Comparison of ENCODE assay signal across 15 cellular contexts in the genomic region with DNA sequence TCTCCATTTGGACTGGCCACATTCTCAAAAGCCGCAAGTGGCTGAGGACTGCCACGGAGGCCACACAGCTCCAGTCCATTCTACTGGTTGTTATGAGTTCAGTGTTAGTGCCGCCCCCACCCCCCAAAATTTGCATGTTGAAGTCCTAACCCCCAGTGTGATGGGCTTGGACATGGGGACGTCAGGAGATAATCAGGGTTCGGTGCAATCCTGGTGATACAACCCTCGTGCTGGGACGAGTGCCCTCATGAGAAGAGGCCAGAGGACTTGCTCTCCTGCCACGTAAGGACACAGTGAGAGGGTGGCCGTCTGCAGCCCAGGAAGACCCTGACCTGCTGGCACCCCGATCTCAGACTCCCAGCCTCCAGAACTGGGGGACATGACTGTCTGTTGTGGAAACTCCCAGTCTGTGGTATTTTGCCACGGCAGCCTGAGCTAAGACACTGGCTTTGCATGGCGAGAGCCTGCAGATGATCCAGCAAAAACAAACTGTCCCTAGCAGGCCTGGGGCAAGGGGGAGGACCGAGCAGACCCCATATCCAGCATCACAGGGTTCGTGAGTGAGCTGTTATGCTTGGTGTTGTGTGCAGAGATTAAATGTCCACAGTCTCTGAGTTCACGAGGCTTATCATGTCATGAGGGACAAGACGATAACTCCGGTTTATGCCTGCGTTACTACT. TPM values are rescaled to one million over a fixed set of nuclear protein-coding genes. Genes with fewer than 3 reads are reported as not detected.
DNase-seq lines count a peak whose midpoint lies in the region; ATAC-seq, FAIRE-seq and TF ChIP-seq lines count a peak whose summit lies in the region.
"Had no signal": no experiment of that assay in that cellular context is flagged by ENCODE, and none has a peak within 500 bp of the region (broad histone marks: within the 10 kb centered on the region; RNA-seq: fewer than 3 reads in every experiment).

No MANE protein-coding gene starts in this region.

- no peak for TF ChIP-seq EP300 in K562 (IDR thresholded peaks at IDR 0.05; ENCODE audit: low read length)

- no peaks in the 10 kb centered on the region for H3K9me3 ChIP-seq in K562 (replicated peaks; ENCODE audit: control insufficient read depth, insufficient read depth, low read depth, low read length)
- no peaks in the 10 kb centered on the region for H3K9me3 ChIP-seq in smooth muscle cell (replicated peaks; ENCODE audit: low read depth)
- no peaks in the 10 kb centered on the region for H3K9me3 ChIP-seq in Caco-2
- H3K9me3 ChIP-seq: A549, BE2C, HAP-1 had no signal

- POLR2A ChIA-PET in K562 (lab: Yijun Ruan, JAX), result interaction anchor here (0.6 to 0.8 kb wide), 2 partner anchors 19 to 47 kb away, joined by 3 read pairs; no protein-coding TSS in a partner anchor
- POLR2A ChIA-PET in Caco-2 (lab: Charles Lee), result no interaction called here

- peaks cover 11% of the 10 kb centered on the region for H3F3A ChIP-seq in smooth muscle cell (ENCODE audit: low read depth)

- peaks cover 39% of the 10 kb centered on the region for H3K4me1 Mint-ChIP-seq in nephron
- H3K4me1 Mint-ChIP-seq in Caco-2 (ENCODE audit: low read depth, unreplicated experiment), result no peaks in the 10 kb centered on the region

- intact Hi-C loops in K562 (cut with micrococcal nuclease) (loop anchor here (5.0 kb wide), 1 partner anchor 86 kb away; no protein-coding TSS in a partner anchor), Caco-2 (cut with micrococcal nuclease; ENCODE audit: unreplicated experiment) (no loop called here)

- H3K9ac ChIP-seq in K562 (ENCODE audit: insufficient read depth in 1 of 2, low read depth in 2 of 2, low read length in 2 of 2) (peak overlapping the region in 1 of 2 experiments; percentile 11; a peak in 1 of 4 replicates), smooth muscle cell (ENCODE audit: low read depth) (peak overlapping the region; percentile 1)

- H3K9me1 ChIP-seq in K562 (ENCODE audit: control insufficient read depth, insufficient read depth, low read length), result no peaks in the 10 kb centered on the region

- H2AFZ ChIP-seq in K562 (ENCODE audit: low read depth, low read length) (no peak overlapping the region), smooth muscle cell (ENCODE audit: low read depth) (no peak overlapping the region)

- H3K27ac Mint-ChIP-seq in nephron (peak overlapping the region; percentile 4 to 66 (median 51)), Caco-2 (ENCODE audit: unreplicated experiment) (no peak overlapping the region)
- H3K27ac Mint-ChIP-seq: CD4-positive, alpha-beta memory T cell had no signal

- BruUV-seq in K562 (replicated peaks; lab: Mats Ljungman, UMichigan), result no TSS peak
- no TSS peak for BruUV-seq in Caco-2 (replicated peaks; lab: Mats Ljungman, UMichigan)

- H3K27ac ChIP-seq in K562 (ENCODE audit: extremely low read depth, low read depth, low read length) (no peak overlapping the region), smooth muscle cell (ENCODE audit: low read depth) (peak overlapping the region; percentile 92)
- H3K27ac ChIP-seq: A549, C4-2B had no signal

- CTCF ChIA-PET in K562 (lab: Yijun Ruan, JAX; ENCODE audit: low intra/inter-chr PET ratio), result interaction anchor here (0.6 kb wide), 1 partner anchor 325 kb away, joined by 3 read pairs; no protein-coding TSS in a partner anchor
- CTCF ChIA-PET in Caco-2 (lab: Charles Lee), result no interaction called here

- H3K4me3 Mint-ChIP-seq in nephron, result no peak overlapping the region
- H3K4me3 Mint-ChIP-seq in Caco-2 (ENCODE audit: unreplicated experiment), result no peak overlapping the region
- H3K4me3 Mint-ChIP-seq: CD4-positive, alpha-beta memory T cell had no signal

- H3K27me3 ChIP-seq in K562 (ENCODE audit: control insufficient read depth in 2 of 2, insufficient read depth in 2 of 2, low read length in 2 of 2), result peaks cover 84 to 88% of the 10 kb centered on the region in 2 experiments
- H3K27me3 ChIP-seq in smooth muscle cell (ENCODE audit: low read depth), result no peaks in the 10 kb centered on the region
- H3K27me3 ChIP-seq in Caco-2 (replicated peaks; ENCODE audit: control insufficient read depth, insufficient read depth, low read length), result no peaks in the 10 kb centered on the region
- H3K27me3 ChIP-seq: BE2C had no signal

- H3K27me3 Mint-ChIP-seq in nephron (ENCODE audit: low read depth) (peaks cover 3% of the 10 kb centered on the region), Caco-2 (ENCODE audit: insufficient read depth, unreplicated experiment) (no peaks in the 10 kb centered on the region)

- H3K79me2 ChIP-seq in K562 (ENCODE audit: control insufficient read depth, insufficient read depth, low read length) (no peaks in the 10 kb centered on the region), smooth muscle cell (ENCODE audit: low read depth) (no peaks in the 10 kb centered on the region)

- no peak overlapping the region for H3K4me3 ChIP-seq in K562
- H3K4me3 ChIP-seq in smooth muscle cell, result no peak overlapping the region
- no peak overlapping the region for H3K4me3 ChIP-seq in Caco-2 (ENCODE audit: low read depth, low read length)
- H3K4me3 ChIP-seq: A549, HAP-1 had no signal

- H3K4me1 ChIP-seq in K562 (replicated peaks in 1 of 2; ENCODE audit: control insufficient read depth in 2 of 2, insufficient read depth in 2 of 2, low read length in 2 of 2), result peaks cover 0 to 11% of the 10 kb centered on the region in 2 experiments; a peak in 3 of 5 replicates
- no peaks in the 10 kb centered on the region for H3K4me1 ChIP-seq in smooth muscle cell (ENCODE audit: low read depth)
- peaks cover under 1% of the 10 kb centered on the region; the same call in 1 of the 2 replicates for H3K4me1 ChIP-seq in Caco-2
- H3K4me1 ChIP-seq: A549, HAP-1 had no signal

- TF ChIP-seq RAD21 in K562 (CRISPR knock-in tag; conservative IDR thresholded peaks at IDR 0.05 in 1 of 2, IDR thresholded peaks at IDR 0.05 in 1 of 2), result no peak

- 4% methylated on average over 18 of the region's 18 CpGs for WGBS in K562 (ENCODE audit: insufficient coverage, low coverage, missing lambda C conversion rate)
- WGBS in smooth muscle cell (ENCODE audit: low lambda C conversion rate), result 68% methylated on average over 18 of the region's 18 CpGs

- FAIRE-seq in K562 (lab: Jason Lieb, UNC), result no peak
- FAIRE-seq: A549, GM19239, H1 had no signal

- H4K20me1 ChIP-seq in K562 (replicated peaks; ENCODE audit: control insufficient read depth, insufficient read depth, low read length) (no peaks in the 10 kb centered on the region; the same call in 1 of the 2 replicates), smooth muscle cell (ENCODE audit: low read depth) (no peaks in the 10 kb centered on the region)

- no peak for TF ChIP-seq CTCF in K562 (IDR thresholded peaks at IDR 0.05 in 2 of 3, conservative IDR thresholded peaks at IDR 0.05 in 1 of 3; ENCODE audit: insufficient read depth in 2 of 3, low read depth in 1 of 3, low read length in 3 of 3)
- TF ChIP-seq CTCF in nephron (IDR thresholded peaks at IDR 0.05; ENCODE audit: unreplicated experiment in 3 of 3), result no peak
- no peak for TF ChIP-seq CTCF in smooth muscle cell (IDR thresholded peaks at IDR 0.05; ENCODE audit: borderline replicate concordance, insufficient read depth, poor library complexity, severe bottlenecking)
- no peak for TF ChIP-seq CTCF in Caco-2 (IDR thresholded peaks at IDR 0.05; ENCODE audit: insufficient read depth in 1 of 2, low read depth in 1 of 2, low read length in 1 of 2, severe bottlenecking in 1 of 2, unreplicated experiment in 1 of 2)

- no peaks in the 10 kb centered on the region for H3K9me3 Mint-ChIP-seq in nephron
- H3K9me3 Mint-ChIP-seq in Caco-2 (ENCODE audit: unreplicated experiment), result no peaks in the 10 kb centered on the region
- H3K9me3 Mint-ChIP-seq: CD4-positive, alpha-beta memory T cell had no signal

- H3K36me3 Mint-ChIP-seq in nephron (ENCODE audit: low read depth) (no peaks in the 10 kb centered on the region), Caco-2 (ENCODE audit: insufficient read depth, unreplicated experiment) (no peaks in the 10 kb centered on the region)
- H3K36me3 Mint-ChIP-seq: CD4-positive, alpha-beta memory T cell had no signal

- H3K4me2 ChIP-seq in K562 (ENCODE audit: insufficient read depth, low read length) (no peak overlapping the region), smooth muscle cell (no peak overlapping the region)
- H3K4me2 ChIP-seq: A549 had no signal

- DNase-seq in K562 (ENCODE audit: extremely low read depth in 1 of 4, low spot score in 3 of 4) (no peak), smooth muscle cell (lab: John Stamatoyannopoulos, UW; ENCODE audit: unreplicated experiment) (no peak), Caco-2 (no peak), NCI-H187 treated with DMSO at 0.1 percent for 48 hours (lab: John Stamatoyannopoulos, UW) (no peak)
- DNase-seq: CD4-positive, alpha-beta memory T cell; COR-L47; GF-D8 had no signal

- H3K36me3 ChIP-seq in K562 (ENCODE audit: control insufficient read depth, insufficient read depth, low read length), result no peaks in the 10 kb centered on the region
- H3K36me3 ChIP-seq in smooth muscle cell (ENCODE audit: low read depth), result no peaks in the 10 kb centered on the region
- H3K36me3 ChIP-seq in Caco-2 (ENCODE audit: control insufficient read depth, insufficient read depth, low read length), result no peaks in the 10 kb centered on the region
- H3K36me3 ChIP-seq: BE2C, HAP-1 had no signal

- no peak for TF ChIP-seq POLR2A in K562 (conservative IDR thresholded peaks at IDR 0.05)

- in situ Hi-C loops in K562 (cut with MboI), result no loop called here

- no peak for ATAC-seq in K562
- no peak for ATAC-seq in HG02885 (IDR thresholded peaks at IDR 0.05; ENCODE audit: poor library complexity, unreplicated experiment)
- ATAC-seq: A549 had no signal

TF ChIP-seq in K562, 482 proteins besides CTCF, POLR2A, EP300 and RAD21 (continues in another document):
- no peak for TF ChIP-seq ZNF57 (CRISPR knock-in tag; IDR thresholded peaks at IDR 0.05)

RNA-seq across cellular contexts. Expression of a gene that starts 41.5 kb away (rescaled TPM):
- total RNA-seq in K562 (2011; cell fraction: chromatin; rRNA removed; ENCODE audit: low replicate concordance), result 622 and 799 TPM in 2 replicates
- total RNA-seq in K562 (2011; cell fraction: nucleolus; rRNA removed), result 847 and 892 TPM in 2 replicates
- 1,016 and 1,247 TPM in 2 replicates for total RNA-seq in K562 (2011; cell fraction: nucleoplasm; rRNA removed)
- 294 and 361 TPM in 2 replicates for total RNA-seq in K562 (2014; rRNA removed)
- 236 and 238 TPM in 2 replicates for total RNA-seq in K562 (2014; rRNA removed; fragmentation: Illumina TruSeq; extraction: Trizol)
- total RNA-seq in K562 (2015; rRNA removed; fragmentation: Illumina TruSeq; extraction: Trizol), result 173 and 188 TPM in 2 replicates
- total RNA-seq in K562 (2021), result 254 and 296 TPM in 2 replicates
- 625 and 787 TPM in 2 replicates for polyA plus RNA-seq in K562 (2011; rRNA removed)
- polyA plus RNA-seq in K562 (2011; cell fraction: cytosol; rRNA removed), result 709 and 1,098 TPM in 2 replicates
- 446 and 453 TPM in 2 replicates for polyA plus RNA-seq in K562 (2011; cell fraction: nucleus; rRNA removed)
- 116 and 259 TPM in 2 replicates for polyA plus RNA-seq in K562 (2012)
- polyA plus RNA-seq in K562 (2014; fragmentation: Illumina TruSeq; extraction: Trizol), result 188 and 224 TPM in 2 replicates
- 10 to 100 TPM; 57.1 to 69.2 TPM for polyA plus RNA-seq in K562 (2014; fragmentation: Nextera tagmentation; extraction: Ambion mirVana)
- polyA plus RNA-seq in K562 (2014; rRNA removed), result 250 and 268 TPM in 2 replicates
- polyA minus RNA-seq in K562 (2011; rRNA and poly(A)+ RNA removed), result 551 and 619 TPM in 2 replicates
- 392 and 408 TPM in 2 replicates for polyA minus RNA-seq in K562 (2011; cell fraction: cytosol; rRNA and poly(A)+ RNA removed)
- 329 and 473 TPM in 2 replicates for polyA minus RNA-seq in K562 (2011; cell fraction: nucleus; rRNA and poly(A)+ RNA removed)
- total RNA-seq in smooth muscle cell, result 277 and 402 TPM in 2 replicates
- 181 and 302 TPM in 2 replicates for polyA plus RNA-seq in smooth muscle cell
- total RNA-seq in Caco-2 (2022), result 60.1 and 62.8 TPM in 2 replicates
